ENCODE assay signal across 2 cellular contexts in the genomic region with DNA sequence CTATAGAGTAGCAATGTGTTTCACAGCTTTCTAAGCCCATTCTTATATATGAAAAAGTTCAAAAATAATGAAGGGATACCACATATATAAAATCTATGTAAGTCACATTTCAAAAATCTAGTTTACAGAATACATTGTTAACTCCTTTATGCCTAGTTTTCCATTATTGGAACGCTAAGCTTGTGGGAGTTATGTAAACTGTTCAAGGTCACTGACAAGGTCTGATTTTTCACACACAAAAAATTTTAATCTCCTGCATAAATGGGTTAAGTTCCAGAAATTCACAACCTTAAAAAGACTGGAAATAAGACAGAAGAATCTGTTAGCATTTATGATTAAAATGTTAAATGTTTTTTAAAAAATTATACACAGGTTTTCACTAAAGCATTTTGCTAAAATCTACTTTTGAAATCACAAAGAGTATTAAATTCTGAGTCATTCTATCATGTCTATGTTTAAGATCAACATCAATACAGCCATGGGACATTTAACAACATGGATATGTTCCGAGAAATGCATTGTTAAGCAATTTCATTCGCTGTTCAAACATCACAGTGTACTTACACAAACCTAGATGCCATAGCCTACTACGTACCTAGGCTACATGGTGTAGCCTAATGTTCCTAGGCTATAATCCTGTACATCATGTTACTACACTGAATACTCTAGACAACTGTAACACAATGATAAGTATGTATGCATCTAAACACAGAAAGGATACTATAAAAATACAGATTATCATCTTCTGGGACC.
TF ChIP-seq lines count a peak whose summit lies in the region.

No MANE protein-coding gene starts in this region.

TF ChIP-seq in HEK293, 187 proteins besides CTCF, POLR2A, EP300 and RAD21:
- no peak for TF ChIP-seq ZNF558 (tag by site-specific recombination; IDR thresholded peaks at IDR 0.05)
- TF ChIP-seq ZNF239 (tag by site-specific recombination; IDR thresholded peaks at IDR 0.05), result 0 out of 2 replicates have a peak, but pooled peaks have one; percentile 40
- no peak for TF ChIP-seq ZNF513 (tag by site-specific recombination; IDR thresholded peaks at IDR 0.05)

TF ChIP-seq in GM12878, 131 proteins besides CTCF, POLR2A, EP300 and RAD21:
- TF ChIP-seq IKZF2 (IDR thresholded peaks at IDR 0.05) (no peak), NFIC (IDR thresholded peaks at IDR 0.05; ENCODE audit: low read depth, low read length) (no peak), ZBED1 (IDR thresholded peaks at IDR 0.05; ENCODE audit: borderline replicate concordance) (no peak), FOXK2 (IDR thresholded peaks at IDR 0.05) (no peak), WRNIP1 (IDR thresholded peaks at IDR 0.05; ENCODE audit: borderline replicate concordance, low read depth, low read length) (no peak), CHD1 (IDR thresholded peaks at IDR 0.05; ENCODE audit: low read depth, low read length) (no peak), SUPT20H (IDR thresholded peaks at IDR 0.05; ENCODE audit: borderline replicate concordance, control insufficient read depth, low read depth, low read length) (no peak), MEF2B (IDR thresholded peaks at IDR 0.05; ENCODE audit: partially characterized antibody, poor library complexity, severe bottlenecking) (no peak), PML (IDR thresholded peaks at IDR 0.05; ENCODE audit: low read length) (no peak), ZZZ3 (IDR thresholded peaks at IDR 0.05; ENCODE audit: control insufficient read depth, insufficient read length, low read depth) (no peak), EED (IDR thresholded peaks at IDR 0.05; ENCODE audit: low read depth) (no peak), SMC3 (IDR thresholded peaks at IDR 0.05; ENCODE audit: borderline replicate concordance, low read length) (no peak), RELA (IDR thresholded peaks at IDR 0.05; ENCODE audit: borderline replicate concordance, partially characterized antibody) (no peak), RCOR1 (conservative IDR thresholded peaks at IDR 0.05; ENCODE audit: low read depth, low read length) (no peak), FOXM1 (IDR thresholded peaks at IDR 0.05; ENCODE audit: low read depth, low read length) (no peak), GABPA (IDR thresholded peaks at IDR 0.05; ENCODE audit: low read depth) (no peak), DPF2 (IDR thresholded peaks at IDR 0.05) (no peak), PAX8 (IDR thresholded peaks at IDR 0.05) (no peak)
- TF ChIP-seq, protein P1, sequence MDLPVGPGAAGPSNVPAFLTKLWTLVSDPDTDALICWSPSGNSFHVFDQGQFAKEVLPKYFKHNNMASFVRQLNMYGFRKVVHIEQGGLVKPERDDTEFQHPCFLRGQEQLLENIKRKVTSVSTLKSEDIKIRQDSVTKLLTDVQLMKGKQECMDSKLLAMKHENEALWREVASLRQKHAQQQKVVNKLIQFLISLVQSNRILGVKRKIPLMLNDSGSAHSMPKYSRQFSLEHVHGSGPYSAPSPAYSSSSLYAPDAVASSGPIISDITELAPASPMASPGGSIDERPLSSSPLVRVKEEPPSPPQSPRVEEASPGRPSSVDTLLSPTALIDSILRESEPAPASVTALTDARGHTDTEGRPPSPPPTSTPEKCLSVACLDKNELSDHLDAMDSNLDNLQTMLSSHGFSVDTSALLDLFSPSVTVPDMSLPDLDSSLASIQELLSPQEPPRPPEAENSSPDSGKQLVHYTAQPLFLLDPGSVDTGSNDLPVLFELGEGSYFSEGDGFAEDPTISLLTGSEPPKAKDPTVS (IDR thresholded peaks at IDR 0.05; ENCODE audit: low read depth, low read length), result no peak
- TF ChIP-seq, protein P2, sequence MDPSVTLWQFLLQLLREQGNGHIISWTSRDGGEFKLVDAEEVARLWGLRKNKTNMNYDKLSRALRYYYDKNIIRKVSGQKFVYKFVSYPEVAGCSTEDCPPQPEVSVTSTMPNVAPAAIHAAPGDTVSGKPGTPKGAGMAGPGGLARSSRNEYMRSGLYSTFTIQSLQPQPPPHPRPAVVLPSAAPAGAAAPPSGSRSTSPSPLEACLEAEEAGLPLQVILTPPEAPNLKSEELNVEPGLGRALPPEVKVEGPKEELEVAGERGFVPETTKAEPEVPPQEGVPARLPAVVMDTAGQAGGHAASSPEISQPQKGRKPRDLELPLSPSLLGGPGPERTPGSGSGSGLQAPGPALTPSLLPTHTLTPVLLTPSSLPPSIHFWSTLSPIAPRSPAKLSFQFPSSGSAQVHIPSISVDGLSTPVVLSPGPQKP (IDR thresholded peaks at IDR 0.05; ENCODE audit: low read depth, low read length), result no peak
